8 cellular contexts compared by ENCODE assay signal in genomic region chr12:57124259-57124877, GRCh38. TPM values are rescaled to one million over a fixed set of nuclear protein-coding genes. Genes with fewer than 3 reads are reported as not detected.
DNase-seq lines count a peak whose midpoint lies in the region; TF ChIP-seq lines count a peak whose summit lies in the region.

No MANE protein-coding gene starts in this region.

- no peak overlapping the region for H3K27ac Mint-ChIP-seq in activated naive CD4-positive, alpha-beta T cell treated with anti-CD3 and anti-CD28 coated beads for 36 hours
- H3K27ac Mint-ChIP-seq in glutamatergic neuron (ENCODE audit: unreplicated experiment) = no peak overlapping the region
- H3K27ac Mint-ChIP-seq in progenitor cell of endocrine pancreas = no peak overlapping the region

- no peaks in the 10 kb centered on the region for H4K20me1 ChIP-seq in SK-N-SH (ENCODE audit: insufficient read depth)

- H3K4me1 ChIP-seq in SK-N-SH (ENCODE audit: control insufficient read depth in 1 of 2, insufficient read depth in 2 of 2, low read depth in 1 of 2, low read length in 1 of 2) (peaks cover 0 to 9% of the 10 kb centered on the region in 2 experiments; a peak in 2 of 4 replicates), vagina (peaks cover 18% of the 10 kb centered on the region)

- 13% methylated on average over 10 of the region's 10 CpGs for WGBS in SK-N-SH (ENCODE audit: low lambda C conversion rate)

- TF ChIP-seq CTCF in GM12872 (IDR thresholded peaks at IDR 0.05; ENCODE audit: insufficient read depth, low read depth, low read length) (peak; percentile 96), SK-N-SH (IDR thresholded peaks at IDR 0.05) (peak; percentile 91), glutamatergic neuron (IDR thresholded peaks at IDR 0.05; ENCODE audit: partially characterized antibody, unreplicated experiment) (peak; percentile 95), progenitor cell of endocrine pancreas (IDR thresholded peaks at IDR 0.05; ENCODE audit: unreplicated experiment) (peak; percentile 94), vagina (IDR thresholded peaks at IDR 0.05) (peak; percentile 89 to 97 (median 96))

- TF ChIP-seq EP300 in SK-N-SH (IDR thresholded peaks at IDR 0.05; ENCODE audit: borderline replicate concordance in 1 of 2, low read depth in 1 of 2, low read length in 1 of 2) = no peak

- no peak overlapping the region for H2AFZ ChIP-seq in SK-N-SH (ENCODE audit: low read depth)

- POLR2A ChIA-PET in SK-N-SH (lab: Yijun Ruan, JAX) = interaction anchor here (0.5 to 1.3 kb wide), 4 partner anchors 52 to 484 kb away, joined by 3 read pairs; partner anchors contain the start of gene NACA

- H3K36me3 ChIP-seq in SK-N-SH (replicated peaks in 1 of 2; ENCODE audit: control insufficient read depth in 1 of 2, insufficient read depth in 2 of 2, low read length in 1 of 2) = no peaks in the 10 kb centered on the region
- H3K36me3 ChIP-seq in vagina = no peaks in the 10 kb centered on the region

- no peak overlapping the region for H3K27ac ChIP-seq in SK-N-SH (ENCODE audit: low read depth in 2 of 2, low read length in 1 of 2)
- no peak overlapping the region for H3K27ac ChIP-seq in vagina

- peaks cover 9% of the 10 kb centered on the region for H3K79me2 ChIP-seq in SK-N-SH (ENCODE audit: insufficient read depth)

- no peak overlapping the region for H3K9ac ChIP-seq in SK-N-SH

- H3K9me3 ChIP-seq in SK-N-SH (no peaks in the 10 kb centered on the region), vagina (no peaks in the 10 kb centered on the region)

- no peaks in the 10 kb centered on the region for H3K27me3 Mint-ChIP-seq in activated naive CD4-positive, alpha-beta T cell treated with anti-CD3 and anti-CD28 coated beads for 36 hours (ENCODE audit: low read depth)
- H3K27me3 Mint-ChIP-seq in glutamatergic neuron (ENCODE audit: unreplicated experiment) (peaks cover 6% of the 10 kb centered on the region), progenitor cell of endocrine pancreas (peaks cover 18% of the 10 kb centered on the region)

- peaks cover under 1% of the 10 kb centered on the region for H3K4me1 Mint-ChIP-seq in activated naive CD4-positive, alpha-beta T cell treated with anti-CD3 and anti-CD28 coated beads for 36 hours (ENCODE audit: low read depth)
- H3K4me1 Mint-ChIP-seq in glutamatergic neuron (ENCODE audit: low read depth, unreplicated experiment) (peaks cover 4% of the 10 kb centered on the region), progenitor cell of endocrine pancreas (ENCODE audit: low read depth) (peaks cover 8% of the 10 kb centered on the region)

- intact Hi-C loops in activated naive CD4-positive, alpha-beta T cell treated with anti-CD3 and anti-CD28 coated beads for 36 hours (cut with micrococcal nuclease) = loop anchor here (1.0 kb wide), 3 partner anchors 49 to 119 kb away; no protein-coding TSS in a partner anchor
- intact Hi-C loops in vagina (cut with DNase I) = loop anchor here (2.0 kb wide), 1 partner anchor 58 kb away; no protein-coding TSS in a partner anchor

- CTCF ChIA-PET in SK-N-SH (lab: Yijun Ruan, JAX) = interaction anchor here (0.5 to 23.5 kb wide), 48 partner anchors 9 to 338 kb away, joined by 3 to 643 read pairs (median 5); partner anchors contain the start of genes GLI1, STAC3 and STAT6
- CTCF ChIA-PET in activated naive CD4-positive, alpha-beta T cell treated with anti-CD3 and anti-CD28 coated beads for 36 hours (lab: Charles Lee) = interaction anchor here (0.5 to 14.5 kb wide), 39 partner anchors 8 to 211 kb away, joined by 3 to 252 read pairs (median 5); partner anchors contain the start of genes NEMP1 and STAT6

- H3K9me3 Mint-ChIP-seq in activated naive CD4-positive, alpha-beta T cell treated with anti-CD3 and anti-CD28 coated beads for 36 hours = peaks cover 7% of the 10 kb centered on the region
- peaks cover 5% of the 10 kb centered on the region for H3K9me3 Mint-ChIP-seq in glutamatergic neuron (ENCODE audit: unreplicated experiment)
- no peaks in the 10 kb centered on the region for H3K9me3 Mint-ChIP-seq in progenitor cell of endocrine pancreas (ENCODE audit: low read depth)

- H3K27me3 ChIP-seq in SK-N-SH (ENCODE audit: insufficient read depth) (no peaks in the 10 kb centered on the region), vagina (no peaks in the 10 kb centered on the region)

- peak; percentile 88 for DNase-seq in NAMALWA (ENCODE audit: low spot score)
- peak; percentile 80 for DNase-seq in SK-N-SH
- DNase-seq in activated naive CD4-positive, alpha-beta T cell treated with anti-CD3 and anti-CD28 coated beads for 36 hours = peak; percentile 90
- peak; percentile 80 for DNase-seq in glutamatergic neuron
- DNase-seq in progenitor cell of endocrine pancreas (ENCODE audit: low spot score, unreplicated experiment) = peak; percentile 65
- peak in 1 of 2 donors; percentile 83 for DNase-seq in vagina (ENCODE audit: extremely low spot score in 2 of 2)
- no peak for DNase-seq in GOT3 (lab: John Stamatoyannopoulos, UW)

- peaks cover 5% of the 10 kb centered on the region for H3F3A ChIP-seq in SK-N-SH (replicated peaks; ENCODE audit: insufficient read depth)

- H3K4me3 ChIP-seq in SK-N-SH (ENCODE audit: low read depth in 2 of 2, low read length in 1 of 2) = no peak overlapping the region; a peak in 1 of 4 replicates
- H3K4me3 ChIP-seq in vagina = no peak overlapping the region

- H3K4me3 Mint-ChIP-seq in activated naive CD4-positive, alpha-beta T cell treated with anti-CD3 and anti-CD28 coated beads for 36 hours = no peak overlapping the region
- peak overlapping the region; percentile 6 for H3K4me3 Mint-ChIP-seq in glutamatergic neuron (ENCODE audit: unreplicated experiment)
- H3K4me3 Mint-ChIP-seq in progenitor cell of endocrine pancreas (ENCODE audit: low read depth) = no peak overlapping the region

- no peak overlapping the region for H3K4me2 ChIP-seq in SK-N-SH

- no peaks in the 10 kb centered on the region for H3K9me2 ChIP-seq in SK-N-SH

- TF ChIP-seq RAD21 in SK-N-SH (IDR thresholded peaks at IDR 0.05; ENCODE audit: low read length) = peak; percentile 91

- TF ChIP-seq POLR2A in vagina (IDR thresholded peaks at IDR 0.05) = no peak

- H3K36me3 Mint-ChIP-seq in activated naive CD4-positive, alpha-beta T cell treated with anti-CD3 and anti-CD28 coated beads for 36 hours (ENCODE audit: low read depth) = no peaks in the 10 kb centered on the region
- H3K36me3 Mint-ChIP-seq in glutamatergic neuron (ENCODE audit: unreplicated experiment) (peaks cover 1% of the 10 kb centered on the region), progenitor cell of endocrine pancreas (ENCODE audit: insufficient read depth) (no peaks in the 10 kb centered on the region)

TF ChIP-seq in SK-N-SH, 30 proteins besides CTCF, POLR2A, EP300 and RAD21 (continues in another document):
- no peak for TF ChIP-seq SIN3A (IDR thresholded peaks at IDR 0.05; ENCODE audit: borderline replicate concordance, low read depth, low read length)
- TF ChIP-seq TEAD4 (IDR thresholded peaks at IDR 0.05; ENCODE audit: borderline replicate concordance, insufficient read depth) = no peak
- TF ChIP-seq SMC3 (IDR thresholded peaks at IDR 0.05; ENCODE audit: low read depth, low read length) = peak; percentile 95
- no peak for TF ChIP-seq CHD2 (IDR thresholded peaks at IDR 0.05; ENCODE audit: low read length, partially characterized antibody)
- TF ChIP-seq USF1 (IDR thresholded peaks at IDR 0.05; ENCODE audit: borderline replicate concordance, low read depth) = no peak
- TF ChIP-seq MXI1 (IDR thresholded peaks at IDR 0.05; ENCODE audit: low read depth, low read length) = 0 out of 2 replicates have a peak, but pooled peaks have one; percentile 43
- TF ChIP-seq GATA2 (CRISPR knock-in tag; IDR thresholded peaks at IDR 0.05) = no peak

RNA-seq across cellular contexts. Expression of gene LRP1, which starts 3.9 kb away (rescaled TPM):
- 18.8 and 55.0 TPM in 2 replicates for polyA plus RNA-seq in SK-N-SH (2012; rRNA removed)
- 22.3 and 34.9 TPM in 2 replicates for polyA plus RNA-seq in SK-N-SH (2012; cell fraction: cytosol; rRNA removed)
- polyA plus RNA-seq in SK-N-SH (2012; cell fraction: nucleus; rRNA removed) = 127 and 168 TPM in 2 replicates
- total RNA-seq in activated naive CD4-positive, alpha-beta T cell treated with anti-CD3 and anti-CD28 coated beads for 36 hours = 1 to 10 TPM; 1.0 to 1.5 TPM
- total RNA-seq in glutamatergic neuron (ENCODE audit: unreplicated experiment) (125 TPM), progenitor cell of endocrine pancreas (93.4 and 95.7 TPM in 2 replicates), vagina (477 TPM)

RNA-seq across cellular contexts. Expression of gene STAT6, which starts 13.2 kb away (rescaled TPM):
- polyA plus RNA-seq in SK-N-SH (2012; rRNA removed) = 0.15 and 0.42 TPM in 2 replicates
- 0.05 and 0.19 TPM in 2 replicates for polyA plus RNA-seq in SK-N-SH (2012; cell fraction: cytosol; rRNA removed)
- 0.73 and 0.83 TPM in 2 replicates for polyA plus RNA-seq in SK-N-SH (2012; cell fraction: nucleus; rRNA removed)
- total RNA-seq in activated naive CD4-positive, alpha-beta T cell treated with anti-CD3 and anti-CD28 coated beads for 36 hours = 100 to 1,000 TPM; 188 to 193 TPM
- total RNA-seq in glutamatergic neuron (ENCODE audit: unreplicated experiment) (34.4 TPM), progenitor cell of endocrine pancreas (130 and 136 TPM in 2 replicates), vagina (146 TPM)

RNA-seq across cellular contexts. Expression of gene LRP1-AS, which starts 23.1 kb away (rescaled TPM):
- not detected in 2 replicates for polyA plus RNA-seq in SK-N-SH (2012; rRNA removed)
- polyA plus RNA-seq in SK-N-SH (2012; cell fraction: cytosol; rRNA removed) = not detected in 2 replicates
- polyA plus RNA-seq in SK-N-SH (2012; cell fraction: nucleus; rRNA removed) = not detected in 2 replicates
- total RNA-seq in activated naive CD4-positive, alpha-beta T cell treated with anti-CD3 and anti-CD28 coated beads for 36 hours = not detected
- total RNA-seq in glutamatergic neuron (ENCODE audit: unreplicated experiment) = not detected
- not detected in 2 replicates for total RNA-seq in progenitor cell of endocrine pancreas
- not detected for total RNA-seq in vagina

RNA-seq across cellular contexts. Expression of gene NAB2, which starts 35.5 kb away (rescaled TPM):
- polyA plus RNA-seq in SK-N-SH (2012; rRNA removed) = 23.7 and 24.9 TPM in 2 replicates
- 12.7 and 18.9 TPM in 2 replicates for polyA plus RNA-seq in SK-N-SH (2012; cell fraction: cytosol; rRNA removed)
- polyA plus RNA-seq in SK-N-SH (2012; cell fraction: nucleus; rRNA removed) = 24.3 and 28.0 TPM in 2 replicates
- 10 to 100 TPM; 18.4 to 19.1 TPM for total RNA-seq in activated naive CD4-positive, alpha-beta T cell treated with anti-CD3 and anti-CD28 coated beads for 36 hours
- total RNA-seq in glutamatergic neuron (ENCODE audit: unreplicated experiment) = 20.0 TPM
- total RNA-seq in progenitor cell of endocrine pancreas = 13.4 and 13.8 TPM in 2 replicates
- total RNA-seq in vagina = 34.4 TPM

RNA-seq across cellular contexts. Expression of gene NEMP1, which starts 45.8 kb away (rescaled TPM):
- polyA plus RNA-seq in SK-N-SH (2012; rRNA removed) = 6.2 and 8.8 TPM in 2 replicates
- 7.0 and 7.1 TPM in 2 replicates for polyA plus RNA-seq in SK-N-SH (2012; cell fraction: cytosol; rRNA removed)
- polyA plus RNA-seq in SK-N-SH (2012; cell fraction: nucleus; rRNA removed) = 13.4 and 24.8 TPM in 2 replicates
- 10 to 100 TPM; 71.3 to 72.2 TPM for total RNA-seq in activated naive CD4-positive, alpha-beta T cell treated with anti-CD3 and anti-CD28 coated beads for 36 hours
- total RNA-seq in glutamatergic neuron (ENCODE audit: unreplicated experiment) (11.5 TPM), progenitor cell of endocrine pancreas (24.2 and 26.5 TPM in 2 replicates), vagina (7.1 TPM)

Comparison
In these comparisons a context has a peak if more than half of its experiments do, and no peak if none do; other contexts are left out.
1. RNA of gene LRP1, which starts 3.9 kb away (total RNA-seq): 477 TPM in vagina (single experiment), 125 TPM in glutamatergic neuron (single experiment) and 93.4 to 95.7 TPM in progenitor cell of endocrine pancreas; 1.0 to 1.5 TPM in activated naive CD4-positive, alpha-beta T cell treated with anti-CD3 and anti-CD28 coated beads for 36 hours; every median in the first group is over 10 times any median in the second.
2. Peak in every context shown above with its lines, with median percentiles within 50 percentile points of each other: CTCF ChIP-seq.